ENCODE assay signal across 12 cellular contexts in the genomic region with DNA sequence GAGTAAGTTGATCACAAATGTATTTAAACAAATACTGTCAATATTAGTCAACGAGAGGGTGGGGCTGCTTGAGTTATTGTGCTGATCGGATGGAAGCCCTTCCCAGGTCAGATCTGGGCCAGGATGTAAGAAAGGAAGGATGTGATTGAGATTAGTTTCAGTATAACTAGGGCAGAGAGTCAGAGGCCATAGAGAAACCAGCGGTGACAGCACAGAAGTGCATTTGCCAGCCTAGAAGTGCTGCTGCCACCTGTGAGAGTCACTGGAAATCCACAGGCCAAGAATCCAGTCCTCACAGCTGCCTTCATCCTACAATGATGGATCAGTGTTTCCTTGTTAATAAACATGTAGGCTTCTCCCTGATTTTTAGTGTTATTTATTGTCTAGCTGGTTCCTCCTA. TPM values are rescaled to one million over a fixed set of nuclear protein-coding genes. Genes with fewer than 3 reads are reported as not detected.
DNase-seq lines count a peak whose midpoint lies in the region; ATAC-seq, FAIRE-seq and TF ChIP-seq lines count a peak whose summit lies in the region.
"Had no signal": no experiment of that assay in that cellular context is flagged by ENCODE, and none has a peak within 500 bp of the region (broad histone marks: within the 10 kb centered on the region; RNA-seq: fewer than 3 reads in every experiment).

No MANE protein-coding gene starts in this region.

- SMC1A ChIA-PET in GM12878 (lab: Charles Lee; ENCODE audit: uncharacterized antibody, unreplicated experiment): interaction anchor here (0.6 to 6.2 kb wide), 30 partner anchors 8 to 365 kb away, joined by 3 to 58 read pairs (median 4); no protein-coding TSS in a partner anchor

- no TSS peak for BruUV-seq in GM12878 (replicated peaks; lab: Mats Ljungman, UMichigan)

- TF ChIP-seq CTCF in GM12878 (IDR thresholded peaks at IDR 0.05 in 2 of 3, conservative IDR thresholded peaks at IDR 0.05 in 1 of 3; ENCODE audit: control insufficient read depth in 2 of 3, extremely low read depth in 1 of 3, insufficient read depth in 1 of 3, low read depth in 3 of 3, low read length in 3 of 3) (no peak), uterus (IDR thresholded peaks at IDR 0.05) (no peak)

- H4K20me1 ChIP-seq in GM12878 (ENCODE audit: control insufficient read depth, insufficient read depth): no peaks in the 10 kb centered on the region
- H4K20me1 ChIP-seq: BLaER1 treated with 17β-estradiol and CSF1 and Interleukin-3, amounts not matched to agents 10 nM and 100 nM had no signal

- H3K27me3 Mint-ChIP-seq in memory B cell: no peaks in the 10 kb centered on the region
- H3K27me3 Mint-ChIP-seq: stimulated activated naive CD8-positive, alpha-beta T cell treated with anti-CD3 and anti-CD28 coated beads, Interleukin-15, Interleukin-2, amounts not matched to agents 100 ng/mL and 50 ng/mL, for 24 hours had no signal

- in situ Hi-C loops in GM12878 (cut with MboI): loop anchor here (5.0 kb wide), 1 partner anchor 138 kb away; no protein-coding TSS in a partner anchor

- FAIRE-seq in GM12878 (lab: Jason Lieb, UNC): no peak
- no peak for FAIRE-seq in GM19239 (lab: Jason Lieb, UNC)

- ATAC-seq in Right ventricle myocardium inferior (peak; percentile 42), GM12878 (peak; percentile 68), memory B cell (ENCODE audit: low read depth) (no peak)

- TF ChIP-seq RAD21 in GM12878 (IDR thresholded peaks at IDR 0.05; ENCODE audit: insufficient read depth, low read depth, low read length): no peak

- POLR2A ChIA-PET in GM12878 (lab: Charles Lee): interaction anchor here (0.7 to 1.2 kb wide), 2 partner anchors 34 to 302 kb away, joined by 3 read pairs; no protein-coding TSS in a partner anchor

- no peaks in the 10 kb centered on the region for H3K36me3 Mint-ChIP-seq in memory B cell

- no peak overlapping the region for H3K9ac ChIP-seq in GM12878 (ENCODE audit: control insufficient read depth, insufficient read depth, low read length)
- H3K9ac ChIP-seq: BLaER1 treated with 17β-estradiol and CSF1 and Interleukin-3, amounts not matched to agents 10 nM and 100 nM had no signal

- H3K27ac Mint-ChIP-seq in memory B cell: peak overlapping the region; percentile 33
- H3K27ac Mint-ChIP-seq: stimulated activated naive CD8-positive, alpha-beta T cell treated with anti-CD3 and anti-CD28 coated beads, Interleukin-15, Interleukin-2, amounts not matched to agents 100 ng/mL and 50 ng/mL, for 24 hours had no signal

- H3K4me1 ChIP-seq in GM12878 (ENCODE audit: control insufficient read depth, insufficient read depth, low read length) (no peaks in the 10 kb centered on the region), uterus (no peaks in the 10 kb centered on the region)
- H3K4me1 ChIP-seq: BLaER1 treated with 17β-estradiol and CSF1 and Interleukin-3, amounts not matched to agents 10 nM and 100 nM had no signal

- H3K36me3 ChIP-seq in GM12878 (ENCODE audit: control insufficient read depth in 2 of 2, insufficient read depth in 2 of 2, low read length in 1 of 2): no peaks in the 10 kb centered on the region
- no peaks in the 10 kb centered on the region for H3K36me3 ChIP-seq in uterus
- H3K36me3 ChIP-seq: BLaER1 treated with 17β-estradiol and CSF1 and Interleukin-3, amounts not matched to agents 10 nM and 100 nM; cardiac muscle cell had no signal

- H3K27me3 ChIP-seq in GM12878 (replicated peaks in 1 of 2; ENCODE audit: control insufficient read depth in 2 of 2, insufficient read depth in 2 of 2, low read length in 1 of 2): no peaks in the 10 kb centered on the region
- H3K27me3 ChIP-seq in uterus: no peaks in the 10 kb centered on the region
- H3K27me3 ChIP-seq: BLaER1 treated with 17β-estradiol and CSF1 and Interleukin-3, amounts not matched to agents 10 nM and 100 nM; cardiac muscle cell had no signal

- intact Hi-C loops in Right ventricle myocardium inferior (cut with DNase I) (loop anchor here (1.0 to 5.0 kb wide), 2 partner anchors 92 to 136 kb away; no protein-coding TSS in a partner anchor), cardiac septum (cut with DNase I) (loop anchor here (5.0 kb wide), 1 partner anchor 87 kb away; no protein-coding TSS in a partner anchor), GM12878 (cut with micrococcal nuclease; ENCODE audit: unreplicated experiment) (loop anchor here (1.0 to 2.0 kb wide), 2 partner anchors 137 to 346 kb away; no protein-coding TSS in a partner anchor), uterus (cut with DNase I; ENCODE audit: low total_unique reads) (loop anchor here (5.0 kb wide), 1 partner anchor 138 kb away; no protein-coding TSS in a partner anchor)

- no peak overlapping the region for H3K4me3 Mint-ChIP-seq in memory B cell
- H3K4me3 Mint-ChIP-seq: stimulated activated naive CD8-positive, alpha-beta T cell treated with anti-CD3 and anti-CD28 coated beads, Interleukin-15, Interleukin-2, amounts not matched to agents 100 ng/mL and 50 ng/mL, for 24 hours had no signal

- H3K4me3 ChIP-seq in GM12878 (no peak overlapping the region), uterus (no peak overlapping the region)
- H3K4me3 ChIP-seq: BLaER1 treated with 17β-estradiol and CSF1 and Interleukin-3, amounts not matched to agents 10 nM and 100 nM; cardiac muscle cell had no signal

- H3K9me3 Mint-ChIP-seq in memory B cell: no peaks in the 10 kb centered on the region
- H3K9me3 Mint-ChIP-seq: stimulated activated naive CD8-positive, alpha-beta T cell treated with anti-CD3 and anti-CD28 coated beads, Interleukin-15, Interleukin-2, amounts not matched to agents 100 ng/mL and 50 ng/mL, for 24 hours had no signal

- CTCF ChIA-PET in GM12878 (lab: Yijun Ruan, JAX): interaction anchor here (0.5 to 8.2 kb wide), 32 partner anchors 8 to 661 kb away, joined by 3 to 115 read pairs (median 4); no protein-coding TSS in a partner anchor

- RAD21 ChIA-PET in GM12878 (lab: Charles Lee; ENCODE audit: unreplicated experiment): interaction anchor here (0.6 to 4.7 kb wide), 18 partner anchors 9 to 346 kb away, joined by 3 to 68 read pairs (median 4); a partner anchor contains a TSS

- TF ChIP-seq EP300 in GM12878 (IDR thresholded peaks at IDR 0.05; ENCODE audit: borderline replicate concordance in 1 of 2, control insufficient read depth in 1 of 2, low read depth in 2 of 2, low read length in 2 of 2): no peak

- H3K27ac ChIP-seq in GM12878 (ENCODE audit: control insufficient read depth, insufficient read depth) (no peak overlapping the region), uterus (peak overlapping the region; percentile 13 to 60)
- H3K27ac ChIP-seq: BLaER1 treated with 17β-estradiol and CSF1 and Interleukin-3, amounts not matched to agents 10 nM and 100 nM; cardiac muscle cell had no signal

- no peaks in the 10 kb centered on the region for H3K79me2 ChIP-seq in GM12878 (ENCODE audit: control insufficient read depth, insufficient read depth, low read length)

- DNase-seq in Right ventricle myocardium inferior (ENCODE audit: missing footprints): no peak
- DNase-seq in cardiac septum (ENCODE audit: low spot score): no peak
- no peak for DNase-seq in GM12878 (ENCODE audit: low read depth, low spot score)
- no peak for DNase-seq in memory B cell (ENCODE audit: low spot score in 2 of 2)
- no peak for DNase-seq in uterus
- DNase-seq in NCI-H1694 treated with DMSO at 0.1 percent for 48 hours (lab: John Stamatoyannopoulos, UW): no peak
- no peak for DNase-seq in GM19239 (ENCODE audit: insufficient read length, low spot score)
- DNase-seq in NCI-H524 (lab: John Stamatoyannopoulos, UW): no peak
- DNase-seq: NCI-H510A had no signal

- no peaks in the 10 kb centered on the region for H3K4me1 Mint-ChIP-seq in memory B cell

- H3K9me3 ChIP-seq in GM12878 (replicated peaks; ENCODE audit: control insufficient read depth, insufficient read depth, low read length) (no peaks in the 10 kb centered on the region), uterus (no peaks in the 10 kb centered on the region)
- H3K9me3 ChIP-seq: BLaER1 treated with 17β-estradiol and CSF1 and Interleukin-3, amounts not matched to agents 10 nM and 100 nM had no signal

- H2AFZ ChIP-seq in GM12878 (ENCODE audit: control insufficient read depth, low read depth, low read length): no peak overlapping the region

- H3K4me2 ChIP-seq in GM12878 (ENCODE audit: control insufficient read depth, insufficient read depth): no peak overlapping the region
- H3K4me2 ChIP-seq: BLaER1 treated with 17β-estradiol and CSF1 and Interleukin-3, amounts not matched to agents 10 nM and 100 nM had no signal

- TF ChIP-seq POLR2A in GM12878 (IDR thresholded peaks at IDR 0.05; ENCODE audit: low read depth, low read length) (no peak), uterus (IDR thresholded peaks at IDR 0.05) (no peak)

- 17% methylated on average over 3 of the region's 3 CpGs for WGBS in GM12878 (ENCODE audit: insufficient coverage, insufficient replicate concordance, low lambda C conversion rate, missing lambda C conversion rate)

RNA-seq across cellular contexts. Expression of a gene that starts 9.8 kb away (rescaled TPM):
- total RNA-seq in Right ventricle myocardium inferior: 127 TPM
- total RNA-seq in cardiac septum: 156 TPM
- total RNA-seq in GM12878 (2013; cell fraction: nucleolus; rRNA removed): 49.5 and 53.7 TPM in 2 replicates
- 20.8 and 25.2 TPM in 2 replicates for total RNA-seq in GM12878 (2014; rRNA removed)
- total RNA-seq in GM12878 (2014; rRNA removed; fragmentation: Illumina TruSeq; extraction: Trizol): 23.7 and 24.6 TPM in 2 replicates
- total RNA-seq in GM12878 (2021): 22.6 and 26.6 TPM in 2 replicates
- polyA plus RNA-seq in GM12878 (2011; ENCODE audit: low read depth): 1.2 TPM
- 6.1 and 8.9 TPM in 2 replicates for polyA plus RNA-seq in GM12878 (2011; rRNA removed)
- polyA plus RNA-seq in GM12878 (2011; cell fraction: cytosol; rRNA removed): 2.0 and 2.4 TPM in 2 replicates
- polyA plus RNA-seq in GM12878 (2011; cell fraction: nucleus; rRNA removed): 4.9 and 5.3 TPM in 2 replicates
- polyA plus RNA-seq in GM12878 (2012): 1.6 and 1.7 TPM in 2 replicates
- polyA plus RNA-seq in GM12878 (2014; fragmentation: Illumina TruSeq; extraction: Trizol): 35.5 and 42.5 TPM in 2 replicates
- polyA plus RNA-seq in GM12878 (2014; fragmentation: Nextera tagmentation; extraction: Ambion mirVana): 1 to 10 TPM; 4.9 to 8.6 TPM
- polyA plus RNA-seq in GM12878 (2014; rRNA removed): 15.6 and 19.7 TPM in 2 replicates
- 10 to 100 TPM; 16.9 to 19.3 TPM for polyA plus RNA-seq in GM12878 (2016; fragmentation: Nextera tagmentation; extraction: Ambion mirVana)
- polyA minus RNA-seq in GM12878 (2011; rRNA and poly(A)+ RNA removed): 3.5 and 4.6 TPM in 2 replicates
- 2.6 and 3.5 TPM in 2 replicates for polyA minus RNA-seq in GM12878 (2011; cell fraction: cytosol; rRNA and poly(A)+ RNA removed)
- polyA minus RNA-seq in GM12878 (2011; cell fraction: nucleus; rRNA and poly(A)+ RNA removed): 1.5 and 2.3 TPM in 2 replicates
- 100 to 1,000 TPM in 3 of 4 donors, 10 to 100 TPM in 1; 98.2 to 201 (median 180) TPM for total RNA-seq in uterus
